In the genomic region with DNA sequence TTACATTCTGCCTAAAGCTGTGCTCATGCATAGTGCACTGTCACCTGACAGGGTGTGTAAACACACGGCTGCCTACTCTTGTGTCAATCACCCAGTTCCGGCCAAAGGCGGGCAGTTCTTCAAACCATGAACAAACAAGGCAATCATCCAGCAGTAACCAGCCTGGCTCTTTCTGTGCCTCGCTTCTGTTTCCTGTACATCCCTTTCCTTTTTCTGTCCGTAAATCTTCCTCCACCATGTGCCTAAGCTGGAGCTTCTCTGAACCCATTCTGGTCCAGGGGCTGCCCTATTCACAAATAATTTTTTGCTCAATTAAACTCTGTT, we compare ENCODE assay signal across 8 cellular contexts.
DNase-seq lines count a peak whose midpoint lies in the region; ATAC-seq and TF ChIP-seq lines count a peak whose summit lies in the region.

No MANE protein-coding gene starts in this region.

- H2BK12ac ChIP-seq in trophoblast cell (ENCODE audit: low read length), result peak overlapping the region; percentile 99

- H3K4me1 ChIP-seq in HEK293 (ENCODE audit: control insufficient read depth, insufficient read depth, low read length) (peaks cover 5% of the 10 kb centered on the region), trophoblast cell (ENCODE audit: control insufficient read depth in 1 of 2, insufficient read depth in 2 of 2, low read length in 2 of 2) (peaks cover 28 to 34% of the 10 kb centered on the region in 2 experiments), tibial artery (peaks cover 0 to 10% (median 5%) of the 10 kb centered on the region in 4 donors)
- H3K4me1 ChIP-seq in CD8-positive, alpha-beta T cell (ENCODE audit: insufficient read depth, low read length), result no peaks in the 10 kb centered on the region

- peak overlapping the region; percentile 95 for H2BK120ac ChIP-seq in trophoblast cell (ENCODE audit: insufficient read depth, low read length, poor library complexity)

- no peak for TF ChIP-seq CTCF in HEK293 (tag by site-specific recombination; IDR thresholded peaks at IDR 0.05)
- no peak for TF ChIP-seq CTCF in tibial artery (IDR thresholded peaks at IDR 0.05)
- no peak for TF ChIP-seq CTCF in CD8-positive, alpha-beta T cell (IDR thresholded peaks at IDR 0.05)

- H3K14ac ChIP-seq in trophoblast cell (ENCODE audit: low read length), result peak overlapping the region; percentile 27

- H3K4me3 ChIP-seq in HEK293 (ENCODE audit: low read depth, low read length) (no peak overlapping the region), trophoblast cell (ENCODE audit: low read depth, low read length) (no peak overlapping the region), tibial artery (no peak overlapping the region)
- H3K4me3 ChIP-seq in CD8-positive, alpha-beta T cell (ENCODE audit: low read depth, low read length), result no peak overlapping the region

- peaks cover 30% of the 10 kb centered on the region for H3K79me1 ChIP-seq in trophoblast cell (ENCODE audit: low read length)

- CTCF ChIA-PET in HEK293 (lab: Yijun Ruan, JAX), result interaction anchor here (0.7 kb wide), 1 partner anchor 14 kb away, joined by 3 read pairs; no protein-coding TSS in a partner anchor
- CTCF ChIA-PET in CD8-positive, alpha-beta T cell (lab: Charles Lee), result no interaction called here

- H3K27me3 Mint-ChIP-seq in CD8-positive, alpha-beta T cell (ENCODE audit: low read depth), result peaks cover 2% of the 10 kb centered on the region

- H3K36me3 ChIP-seq in HEK293 (ENCODE audit: control insufficient read depth in 2 of 2, insufficient read depth in 1 of 2, low read length in 2 of 2) (no peaks in the 10 kb centered on the region), trophoblast cell (ENCODE audit: control insufficient read depth in 1 of 2, insufficient read depth in 2 of 2, low read length in 2 of 2) (peaks cover 0 to 3% of the 10 kb centered on the region in 2 experiments), tibial artery (no peaks in the 10 kb centered on the region)
- no peaks in the 10 kb centered on the region for H3K36me3 ChIP-seq in CD8-positive, alpha-beta T cell (ENCODE audit: insufficient read depth, low read length)

- no peak overlapping the region for H3K4me2 ChIP-seq in trophoblast cell (ENCODE audit: low read length)

- H3K9ac ChIP-seq in trophoblast cell (ENCODE audit: low read length), result no peak overlapping the region

- H4K91ac ChIP-seq in trophoblast cell (ENCODE audit: low read depth, low read length), result peak overlapping the region; percentile 67

- no peak overlapping the region for H3K4me3 Mint-ChIP-seq in CD8-positive, alpha-beta T cell

- peak overlapping the region; percentile 55 for H2BK5ac ChIP-seq in trophoblast cell (ENCODE audit: low read depth, low read length, poor library complexity)

- H3K4me1 Mint-ChIP-seq in CD8-positive, alpha-beta T cell (ENCODE audit: low read depth), result peaks cover 3% of the 10 kb centered on the region

- peak overlapping the region; percentile 44 for H4K8ac ChIP-seq in trophoblast cell (ENCODE audit: low read depth, low read length)

- no peaks in the 10 kb centered on the region for H3K36me3 Mint-ChIP-seq in CD8-positive, alpha-beta T cell

- POLR2A ChIA-PET in HEK293 (lab: Yijun Ruan, JAX), result interaction anchor here (0.7 to 1.6 kb wide), 2 partner anchors 9 to 61 kb away, joined by 3 to 11 read pairs; partner anchors contain the start of gene CBR4
- POLR2A ChIA-PET in CD8-positive, alpha-beta T cell (lab: Charles Lee), result no interaction called here

- H3K27me3 ChIP-seq in trophoblast cell (ENCODE audit: insufficient read depth, low read length) (no peaks in the 10 kb centered on the region), tibial artery (no peaks in the 10 kb centered on the region)
- H3K27me3 ChIP-seq in CD8-positive, alpha-beta T cell (ENCODE audit: insufficient read depth, low read length), result no peaks in the 10 kb centered on the region

- no peak overlapping the region for H4K12ac ChIP-seq in trophoblast cell (ENCODE audit: low read depth, low read length)

- H3K9me3 ChIP-seq in HEK293 (ENCODE audit: control insufficient read depth, insufficient read depth, low read depth, low read length) (no peaks in the 10 kb centered on the region), trophoblast cell (ENCODE audit: insufficient read depth, low read depth, low read length) (no peaks in the 10 kb centered on the region), tibial artery (no peaks in the 10 kb centered on the region)
- H3K9me3 ChIP-seq in CD8-positive, alpha-beta T cell (ENCODE audit: low read length), result no peaks in the 10 kb centered on the region

- H3K27ac ChIP-seq in HEK293 (ENCODE audit: extremely low read depth, low read depth, low read length), result no peak overlapping the region
- H3K27ac ChIP-seq in trophoblast cell (ENCODE audit: low read depth, low read length), result peak overlapping the region; percentile 97
- peak overlapping the region in 1 of 2 donors; percentile 16 for H3K27ac ChIP-seq in tibial artery
- H3K27ac ChIP-seq in CD8-positive, alpha-beta T cell (ENCODE audit: low read depth, low read length), result no peak overlapping the region

- no peaks in the 10 kb centered on the region for H3K9me3 Mint-ChIP-seq in CD8-positive, alpha-beta T cell

- H2AFZ ChIP-seq in trophoblast cell (ENCODE audit: insufficient read depth, low read length, poor library complexity), result no peak overlapping the region

- H3K23ac ChIP-seq in trophoblast cell (ENCODE audit: low read length), result no peak overlapping the region

- no peak for ATAC-seq in CD8-positive, alpha-beta T cell

- intact Hi-C loops in tibial artery (cut with DNase I; ENCODE audit: low total_unique reads), result no loop called here
- intact Hi-C loops in CD8-positive, alpha-beta T cell (cut with DNase I, micrococcal nuclease), result no loop called here

- peak; percentile 14 for DNase-seq in NCI-H446 treated with DMSO at 0.1 percent for 48 hours (lab: John Stamatoyannopoulos, UW)
- DNase-seq in dermis blood vessel endothelial cell, result peak; percentile 30
- DNase-seq in trophoblast cell, result peak in 1 of 2 donors; percentile 38
- DNase-seq in AG08396 (ENCODE audit: low spot score), result no peak
- DNase-seq in tibial artery, result no peak
- no peak for DNase-seq in activated CD4-positive, alpha-beta T cell treated with anti-CD3 and anti-CD28 coated beads for 48 hours
- no peak for DNase-seq in CD8-positive, alpha-beta T cell

- no CpG with 5 or more reads among the region's 5 CpGs for WGBS in trophoblast cell (ENCODE audit: extremely low coverage, insufficient coverage, insufficient read length)

- peak overlapping the region; percentile 43 for H3K4ac ChIP-seq in trophoblast cell (ENCODE audit: low read depth, low read length)

- H3K27ac Mint-ChIP-seq in CD8-positive, alpha-beta T cell, result no peak overlapping the region

- H3K79me2 ChIP-seq in trophoblast cell (ENCODE audit: control insufficient read depth, insufficient read depth, low read length, poor library complexity), result peaks cover 1% of the 10 kb centered on the region

- peak overlapping the region; percentile 89 for H2AK5ac ChIP-seq in trophoblast cell (ENCODE audit: low read length)

- peak overlapping the region; percentile 35 for H3K18ac ChIP-seq in trophoblast cell (ENCODE audit: low read length)

TF ChIP-seq in HEK293, 187 proteins besides CTCF, POLR2A, EP300 and RAD21:
- TF ChIP-seq ZNF549 (tag by site-specific recombination; IDR thresholded peaks at IDR 0.05) (no peak), SETDB1 (IDR thresholded peaks at IDR 0.05; ENCODE audit: insufficient read length, low read length) (peak; percentile 75)
- TF ChIP-seq, protein P1, sequence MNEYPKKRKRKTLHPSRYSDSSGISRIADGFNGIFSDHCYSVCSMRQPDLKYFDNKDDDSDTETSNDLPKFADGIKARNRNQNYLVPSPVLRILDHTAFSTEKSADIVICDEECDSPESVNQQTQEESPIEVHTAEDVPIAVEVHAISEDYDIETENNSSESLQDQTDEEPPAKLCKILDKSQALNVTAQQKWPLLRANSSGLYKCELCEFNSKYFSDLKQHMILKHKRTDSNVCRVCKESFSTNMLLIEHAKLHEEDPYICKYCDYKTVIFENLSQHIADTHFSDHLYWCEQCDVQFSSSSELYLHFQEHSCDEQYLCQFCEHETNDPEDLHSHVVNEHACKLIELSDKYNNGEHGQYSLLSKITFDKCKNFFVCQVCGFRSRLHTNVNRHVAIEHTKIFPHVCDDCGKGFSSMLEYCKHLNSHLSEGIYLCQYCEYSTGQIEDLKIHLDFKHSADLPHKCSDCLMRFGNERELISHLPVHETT (tag by site-specific recombination; IDR thresholded peaks at IDR 0.05), result no peak

Comparison
In these comparisons a context has a peak if more than half of its experiments do, and no peak if none do; other contexts are left out.
1. DNase-seq: peak in NCI-H446 treated with DMSO at 0.1 percent for 48 hours (single experiment) and dermis blood vessel endothelial cell (single experiment); none in AG08396 (single experiment), tibial artery (0 of 2), activated CD4-positive, alpha-beta T cell treated with anti-CD3 and anti-CD28 coated beads for 48 hours (single experiment) and CD8-positive, alpha-beta T cell (0 of 7).